In the genomic region with DNA sequence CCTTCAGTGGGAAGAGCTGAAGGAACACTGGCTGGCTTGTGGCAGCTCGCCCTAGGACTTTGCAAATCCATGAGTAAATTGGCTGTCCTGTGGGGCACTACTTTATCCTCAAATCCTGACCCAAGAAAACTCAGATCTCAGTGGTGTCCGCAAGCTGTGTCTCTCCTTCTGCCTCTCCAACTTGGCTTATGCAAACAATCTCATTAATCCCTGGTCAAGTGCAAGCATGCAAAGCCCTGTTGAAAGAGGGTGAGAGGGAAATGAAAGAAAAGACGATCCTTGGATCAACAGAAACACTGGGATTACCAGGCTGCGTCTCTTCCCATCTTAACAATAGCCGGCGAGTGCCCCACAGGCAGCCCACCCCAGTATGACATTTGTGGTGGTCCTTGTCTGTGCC, we compare ENCODE assay signal across 27 cellular contexts.
DNase-seq lines count a peak whose midpoint lies in the region; ATAC-seq, FAIRE-seq and TF ChIP-seq lines count a peak whose summit lies in the region.
"Had no signal": no experiment of that assay in that cellular context is flagged by ENCODE, and none has a peak within 500 bp of the region (broad histone marks: within the 10 kb centered on the region; RNA-seq: fewer than 3 reads in every experiment).

No MANE protein-coding gene starts in this region.

- no peak for TF ChIP-seq CTCF in RWPE1 (conservative IDR thresholded peaks at IDR 0.05; ENCODE audit: low read depth)
- no peak for TF ChIP-seq CTCF in keratinocyte (optimal IDR thresholded peaks at IDR 0.05 in 1 of 3, IDR thresholded peaks at IDR 0.05 in 1 of 3, conservative IDR thresholded peaks at IDR 0.05 in 1 of 3; ENCODE audit: extremely low read depth in 1 of 3, insufficient read depth in 2 of 3, low read length in 3 of 3)
- no peak for TF ChIP-seq CTCF in coronary artery (IDR thresholded peaks at IDR 0.05)

- H4K20me1 ChIP-seq in keratinocyte (ENCODE audit: control insufficient read depth, extremely low read depth, insufficient read depth, low read length), result no peaks in the 10 kb centered on the region
- H4K20me1 ChIP-seq: BLaER1 had no signal

- peak overlapping the region; percentile 68 for H3K4me2 ChIP-seq in keratinocyte (ENCODE audit: control insufficient read depth, extremely low read depth, insufficient read depth, low read depth, low read length)
- H3K4me2 ChIP-seq: BLaER1 had no signal

- no peaks in the 10 kb centered on the region for H3K79me2 ChIP-seq in keratinocyte (ENCODE audit: control insufficient read depth, insufficient read depth, low read length)

- H3K9ac ChIP-seq in keratinocyte (ENCODE audit: control insufficient read depth, extremely low read depth, insufficient read depth, low read length), result no peak overlapping the region
- H3K9ac ChIP-seq: BLaER1 had no signal

- H3K4me3 ChIP-seq in keratinocyte (ENCODE audit: control insufficient read depth in 2 of 3, extremely low read depth in 1 of 3, insufficient read depth in 2 of 3, low read depth in 1 of 3, low read length in 3 of 3) (peak overlapping the region in 1 of 3 experiments; percentile 3), coronary artery (no peak overlapping the region)
- H3K4me3 ChIP-seq: BLaER1, SK-N-MC had no signal

- H3K4me1 ChIP-seq in keratinocyte (ENCODE audit: control insufficient read depth, extremely low read depth, insufficient read depth, low read length), result peaks cover 21% of the 10 kb centered on the region

- no peaks in the 10 kb centered on the region for H3K36me3 ChIP-seq in keratinocyte (ENCODE audit: control insufficient read depth in 2 of 2, extremely low read depth in 1 of 2, insufficient read depth in 2 of 2, low read length in 2 of 2)
- H3K36me3 ChIP-seq: BLaER1 had no signal

- no peak for ATAC-seq in GM18520 (IDR thresholded peaks at IDR 0.05; ENCODE audit: unreplicated experiment)
- ATAC-seq: PC-3 had no signal

- peak overlapping the region; percentile 31 for H2AFZ ChIP-seq in keratinocyte (ENCODE audit: control insufficient read depth, low read length)

- no peaks in the 10 kb centered on the region for H3K9me1 ChIP-seq in keratinocyte (ENCODE audit: control insufficient read depth, extremely low read depth, insufficient read depth, low read length)

- DNase-seq in DMS53 (lab: John Stamatoyannopoulos, UW) (peak; percentile 45), DMS53 treated with DMSO at 0.1 percent for 48 hours (lab: John Stamatoyannopoulos, UW; ENCODE audit: unreplicated experiment) (no peak), RWPE1 (ENCODE audit: low spot score) (peak; percentile 25), epithelial cell of prostate (ENCODE audit: low read depth, low spot score) (peak; percentile 22), keratinocyte (ENCODE audit: low read depth, low spot score) (no peak), hepatic stellate cell (ENCODE audit: low spot score) (no peak), coronary artery (ENCODE audit: low spot score) (no peak)
- DNase-seq: ACHN; CD4-positive, alpha-beta T cell; COR-L47; DMS 273 treated with DMSO at 0.1 percent for 48 hours; GDM1; KG1; NCI-H1105; NCI-H146; NCI-H2081; NCI-H446; NCI-H774; PC-3; SHP77 treated with DMSO at 0.1 percent for 48 hours had no signal

- FAIRE-seq in keratinocyte (lab: Jason Lieb, UNC), result peak; percentile 61
- FAIRE-seq: GM18507, GM19239, HTR-8/SVneo had no signal

- H3K27me3 ChIP-seq in keratinocyte (ENCODE audit: control insufficient read depth, extremely low read depth, insufficient read depth, low read length), result no peaks in the 10 kb centered on the region
- H3K27me3 ChIP-seq: BLaER1 had no signal

- H3K9me3 ChIP-seq in keratinocyte (ENCODE audit: control insufficient read depth, low read depth, low read length), result no peaks in the 10 kb centered on the region

- POLR2A ChIA-PET in RWPE1 (lab: Yijun Ruan, JAX; ENCODE audit: low non-redundant PET), result no interaction called here

- H3K27ac ChIP-seq in RWPE1 (peak overlapping the region; percentile 89), epithelial cell of prostate (peak overlapping the region; percentile 74), keratinocyte (ENCODE audit: control insufficient read depth, insufficient read depth, low read length) (no peak overlapping the region), coronary artery (no peak overlapping the region)
- H3K27ac ChIP-seq: 22Rv1, BLaER1, SK-N-MC had no signal

- CTCF ChIA-PET in RWPE1 (lab: Yijun Ruan, JAX), result interaction anchor here (0.6 kb wide), 2 partner anchors 200 to 902 kb away, joined by 3 read pairs; no protein-coding TSS in a partner anchor

- dilution Hi-C loops in keratinocyte (cut with MboI; ENCODE audit: extremely low pct_ligation_motif_present, low sequenced_read_pairs), result no loop called here

Comparison
In these comparisons a context has a peak if more than half of its experiments do, and no peak if none do; other contexts are left out.
1. DNase-seq: peak in DMS53 (single experiment), RWPE1 (single experiment) and epithelial cell of prostate (single experiment); none in DMS53 treated with DMSO at 0.1 percent for 48 hours (single experiment), keratinocyte (single experiment), hepatic stellate cell (single experiment) and coronary artery (single experiment).
2. H3K27ac ChIP-seq: peak in RWPE1 (single experiment) and epithelial cell of prostate (single experiment); none in keratinocyte (single experiment) and coronary artery (0 of 2).